13 cellular contexts compared by ENCODE assay signal in the genomic region with DNA sequence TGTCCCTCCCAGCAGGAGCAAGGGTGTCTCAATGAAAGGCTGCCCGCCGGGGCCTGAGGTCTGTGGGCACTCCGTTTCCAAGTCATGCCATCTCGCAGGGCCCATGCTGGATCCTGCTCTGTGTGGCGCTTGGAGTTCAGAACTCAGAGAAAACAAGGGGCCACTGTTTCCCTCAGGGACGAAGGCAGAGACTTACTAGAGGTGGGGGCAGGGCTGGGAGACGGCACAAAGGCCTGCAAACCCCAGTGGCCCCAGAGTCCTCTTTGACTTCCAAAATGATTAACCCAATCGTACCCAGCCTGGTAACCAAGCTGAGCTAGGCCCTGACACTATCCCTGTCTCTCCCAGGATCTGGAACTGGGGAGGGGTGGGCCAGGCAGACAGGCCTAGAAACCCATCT.
A peak's percentile ranks its signal among the peaks of the same experiment; 100 is the strongest.
DNase-seq lines count a peak whose midpoint lies in the region; ATAC-seq, FAIRE-seq and TF ChIP-seq lines count a peak whose summit lies in the region.
"Had no signal": no experiment of that assay in that cellular context is flagged by ENCODE, and none has a peak within 500 bp of the region (broad histone marks: within the 10 kb centered on the region; RNA-seq: fewer than 3 reads in every experiment).

No MANE protein-coding gene starts in this region.

- peak; percentile 20 for ATAC-seq in GM23338
- ATAC-seq: effector memory CD8-positive, alpha-beta T cell had no signal

- H3K79me2 ChIP-seq in GM23338 (replicated peaks; ENCODE audit: insufficient read depth) = peaks cover 53% of the 10 kb centered on the region

- no peak overlapping the region for H3K4me3 Mint-ChIP-seq in GM23338
- no peak overlapping the region for H3K4me3 Mint-ChIP-seq in dendritic cell treated with granulocyte-macrophage colony-stimulating factor and Interleukin-4, amounts not matched to agents 40 ng/mL and 50 ng/mL, for 4 days
- H3K4me3 Mint-ChIP-seq: effector memory CD8-positive, alpha-beta T cell had no signal

- no peaks in the 10 kb centered on the region for H3K9me3 Mint-ChIP-seq in GM23338
- H3K9me3 Mint-ChIP-seq in dendritic cell treated with granulocyte-macrophage colony-stimulating factor and Interleukin-4, amounts not matched to agents 40 ng/mL and 50 ng/mL, for 4 days = no peaks in the 10 kb centered on the region
- H3K9me3 Mint-ChIP-seq: effector memory CD8-positive, alpha-beta T cell had no signal

- H3K27ac Mint-ChIP-seq in GM23338 = peak overlapping the region; percentile 86
- peak overlapping the region; percentile 33 for H3K27ac Mint-ChIP-seq in dendritic cell treated with granulocyte-macrophage colony-stimulating factor and Interleukin-4, amounts not matched to agents 40 ng/mL and 50 ng/mL, for 4 days

- TF ChIP-seq EP300 in stomach (IDR thresholded peaks at IDR 0.05) = no peak

- TF ChIP-seq POLR2A in stomach (IDR thresholded peaks at IDR 0.05) = no peak

- H3K27ac ChIP-seq in GM23338 (ENCODE audit: low read depth) (no peak overlapping the region), mesodermal cell (ENCODE audit: low read depth, low read length, severe bottlenecking) (peak overlapping the region; percentile 41), stomach (peak overlapping the region in 4 of 5 donors; percentile 33 to 67 (median 56))
- H3K27ac ChIP-seq: thyroid gland had no signal

- no peak overlapping the region for H3K4me2 ChIP-seq in GM23338

- FAIRE-seq in D721Med (lab: Jason Lieb, UNC) = no peak

- H3K36me3 Mint-ChIP-seq in GM23338 (ENCODE audit: low read depth) = peaks cover 6% of the 10 kb centered on the region
- H3K36me3 Mint-ChIP-seq in dendritic cell treated with granulocyte-macrophage colony-stimulating factor and Interleukin-4, amounts not matched to agents 40 ng/mL and 50 ng/mL, for 4 days (ENCODE audit: low read depth) = peaks cover 72% of the 10 kb centered on the region

- H3K27me3 Mint-ChIP-seq in GM23338 (ENCODE audit: insufficient read depth, low read depth, poor library complexity) = peaks cover 17% of the 10 kb centered on the region
- no peaks in the 10 kb centered on the region for H3K27me3 Mint-ChIP-seq in dendritic cell treated with granulocyte-macrophage colony-stimulating factor and Interleukin-4, amounts not matched to agents 40 ng/mL and 50 ng/mL, for 4 days
- H3K27me3 Mint-ChIP-seq: effector memory CD8-positive, alpha-beta T cell had no signal

- WGBS in mesodermal cell (ENCODE audit: insufficient coverage in 2 of 2), 2 experiments = 59 to 71% methylated on average over 5 to 7 of the region's 8 CpGs
- WGBS in stomach, 5 donors = 36 to 69% (median 61%) methylated on average over 8 of the region's 8 CpGs

- no peaks in the 10 kb centered on the region for H3K9me3 ChIP-seq in mesodermal cell (ENCODE audit: control insufficient read depth, low read length)
- no peaks in the 10 kb centered on the region for H3K9me3 ChIP-seq in stomach
- H3K9me3 ChIP-seq: thyroid gland had no signal

- H3K4me3 ChIP-seq in GM23338 (no peak overlapping the region), mesodermal cell (ENCODE audit: extremely low read depth, insufficient read depth, low read length, poor library complexity, severe bottlenecking) (no peak overlapping the region), stomach (no peak overlapping the region)
- H3K4me3 ChIP-seq: thyroid gland had no signal

- peaks cover 17% of the 10 kb centered on the region; the same call in 1 of the 2 replicates for H3K4me1 ChIP-seq in GM23338 (ENCODE audit: insufficient read depth)
- H3K4me1 ChIP-seq in mesodermal cell (ENCODE audit: control insufficient read depth, insufficient read depth, low read length, poor library complexity, severe bottlenecking) = peaks cover 7% of the 10 kb centered on the region
- H3K4me1 ChIP-seq in stomach = peaks cover 28 to 50% (median 33%) of the 10 kb centered on the region in 4 donors

- no peaks in the 10 kb centered on the region for H3K27me3 ChIP-seq in GM23338 (ENCODE audit: insufficient read depth)
- no peaks in the 10 kb centered on the region for H3K27me3 ChIP-seq in stomach
- H3K27me3 ChIP-seq: thyroid gland had no signal

- H3F3A ChIP-seq in GM23338 (replicated peaks; ENCODE audit: low read depth) = no peaks in the 10 kb centered on the region

- DNase-seq in GM23338 (ENCODE audit: low spot score) = no peak
- DNase-seq in stomach = no peak
- DNase-seq in activated CD4-positive, alpha-beta T cell treated with anti-CD3 and anti-CD28 coated beads, Interleukin-2, amount 50 U/mL, for 48 hours = no peak
- DNase-seq in effector CD4-positive, alpha-beta T cell = no peak
- DNase-seq in cerebellar cortex (ENCODE audit: low spot score) = no peak
- no peak for DNase-seq in D721Med (ENCODE audit: insufficient read length, low spot score)
- DNase-seq: activated gamma-delta T cell; effector memory CD8-positive, alpha-beta T cell; NCI-H446 treated with DMSO at 0.1 percent for 48 hours; stimulated activated CD4-positive, alpha-beta T cell treated with anti-CD3 and anti-CD28 coated beads, Interleukin-15, amount 100 ng/mL, for 24 hours; thyroid gland had no signal

- H4K20me1 ChIP-seq in GM23338 (replicated peaks; ENCODE audit: insufficient read depth) = peaks cover 14% of the 10 kb centered on the region; the same call in 1 of the 2 replicates

- H3K36me3 ChIP-seq in GM23338 (ENCODE audit: insufficient read depth) (no peaks in the 10 kb centered on the region), mesodermal cell (ENCODE audit: control insufficient read depth, insufficient read depth, low read length) (no peaks in the 10 kb centered on the region), stomach (peaks cover 0 to 16% (median 14%) of the 10 kb centered on the region in 4 donors)
- H3K36me3 ChIP-seq: thyroid gland had no signal

- no peak for TF ChIP-seq CTCF in GM23338 (conservative IDR thresholded peaks at IDR 0.05; ENCODE audit: low read depth in 2 of 2)
- no peak for TF ChIP-seq CTCF in stomach (IDR thresholded peaks at IDR 0.05)
- no peak for TF ChIP-seq CTCF in D721Med (IDR thresholded peaks at IDR 0.05; ENCODE audit: insufficient read depth, missing control alignments)

- intact Hi-C loops in dendritic cell treated with granulocyte-macrophage colony-stimulating factor and Interleukin-4, amounts not matched to agents 40 ng/mL and 50 ng/mL, for 4 days (cut with micrococcal nuclease) = no loop called here
- intact Hi-C loops in stomach (cut with DNase I; ENCODE audit: low total_unique reads) = no loop called here

- no peaks in the 10 kb centered on the region for H3K9me2 ChIP-seq in GM23338 (ENCODE audit: insufficient read depth)

- no peak overlapping the region for H2AFZ ChIP-seq in GM23338

- H3K4me1 Mint-ChIP-seq in GM23338 = peaks cover 63% of the 10 kb centered on the region
- peaks cover 96% of the 10 kb centered on the region for H3K4me1 Mint-ChIP-seq in dendritic cell treated with granulocyte-macrophage colony-stimulating factor and Interleukin-4, amounts not matched to agents 40 ng/mL and 50 ng/mL, for 4 days (ENCODE audit: low read depth)

TF ChIP-seq in GM23338, 12 proteins besides CTCF, POLR2A, EP300 and RAD21:
- TF ChIP-seq, protein P1, sequence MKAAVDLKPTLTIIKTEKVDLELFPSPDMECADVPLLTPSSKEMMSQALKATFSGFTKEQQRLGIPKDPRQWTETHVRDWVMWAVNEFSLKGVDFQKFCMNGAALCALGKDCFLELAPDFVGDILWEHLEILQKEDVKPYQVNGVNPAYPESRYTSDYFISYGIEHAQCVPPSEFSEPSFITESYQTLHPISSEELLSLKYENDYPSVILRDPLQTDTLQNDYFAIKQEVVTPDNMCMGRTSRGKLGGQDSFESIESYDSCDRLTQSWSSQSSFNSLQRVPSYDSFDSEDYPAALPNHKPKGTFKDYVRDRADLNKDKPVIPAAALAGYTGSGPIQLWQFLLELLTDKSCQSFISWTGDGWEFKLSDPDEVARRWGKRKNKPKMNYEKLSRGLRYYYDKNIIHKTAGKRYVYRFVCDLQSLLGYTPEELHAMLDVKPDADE (IDR thresholded peaks at IDR 0.05) = no peak
- TF ChIP-seq ZNF331 (CRISPR knock-in tag; IDR thresholded peaks at IDR 0.05; ENCODE audit: low read depth) (no peak), JUNB (IDR thresholded peaks at IDR 0.05; ENCODE audit: unreplicated experiment) (no peak)
TF ChIP-seq in GM23338: peak in this region for 0.
